ENCODE assay signal across 14 cellular contexts in genomic region chr1:9495854-9496374, GRCh38. TPM values are rescaled to one million over a fixed set of nuclear protein-coding genes. Genes with fewer than 3 reads are reported as not detected.
DNase-seq lines count a peak whose midpoint lies in the region; ATAC-seq and TF ChIP-seq lines count a peak whose summit lies in the region.
"Had no signal": no experiment of that assay in that cellular context is flagged by ENCODE, and none has a peak within 500 bp of the region (broad histone marks: within the 10 kb centered on the region; RNA-seq: fewer than 3 reads in every experiment).

No MANE protein-coding gene starts in this region.

- H3K4me3 Mint-ChIP-seq in activated CD4-positive, alpha-beta T cell treated with anti-CD3 and anti-CD28 coated beads for 36 hours = peak overlapping the region; percentile 57
- H3K4me3 Mint-ChIP-seq in naive thymus-derived CD8-positive, alpha-beta T cell = peak overlapping the region in 8 of 10 donors; percentile 11 to 76 (median 64)

- peak overlapping the region; percentile 45 for H3K4me2 ChIP-seq in SU-DHL-6 (ENCODE audit: low read depth, low read length, poor library complexity, severe bottlenecking)

- H3K27ac ChIP-seq in HEK293 (ENCODE audit: extremely low read depth, low read depth, low read length) (no peak overlapping the region), SU-DHL-6 (ENCODE audit: low read depth, low read length) (no peak overlapping the region)
- H3K27ac ChIP-seq: 22Rv1, gastrocnemius medialis, uterus had no signal

- POLR2A ChIA-PET in activated CD4-positive, alpha-beta T cell treated with anti-CD3 and anti-CD28 coated beads for 36 hours (lab: Charles Lee) = no interaction called here
- POLR2A ChIA-PET in HEK293 (lab: Yijun Ruan, JAX) = interaction anchor here (0.7 kb wide), 1 partner anchor 229 kb away, joined by 5 read pairs; no protein-coding TSS in a partner anchor
- POLR2A ChIA-PET in naive thymus-derived CD8-positive, alpha-beta T cell (lab: Charles Lee) = interaction anchor here (1.4 to 1.5 kb wide), 2 partner anchors 77 to 204 kb away, joined by 3 to 4 read pairs; no protein-coding TSS in a partner anchor

- no peaks in the 10 kb centered on the region for H3K9me2 ChIP-seq in SU-DHL-6 (replicated peaks; ENCODE audit: insufficient read depth, low read length)

- H3K27ac Mint-ChIP-seq in activated CD4-positive, alpha-beta T cell treated with anti-CD3 and anti-CD28 coated beads for 36 hours = peak overlapping the region; percentile 42
- peak overlapping the region in 1 of 10 donors; percentile 24 for H3K27ac Mint-ChIP-seq in naive thymus-derived CD8-positive, alpha-beta T cell
- H3K27ac Mint-ChIP-seq: activated CD4-positive, alpha-beta T cell treated with anti-CD3 and anti-CD28 coated beads, Interleukin-2, amount 10 ng/mL, durations not matched to agents 24 days and 14 days; stimulated activated memory B cell treated with anti-CD40 and anti-IgM and Interleukin-4, amounts not matched to agents 10 μg/mL and 1 μg/mL and 100 μg/mL, for 72 hours had no signal

- no peaks in the 10 kb centered on the region for H3K79me2 ChIP-seq in SU-DHL-6 (ENCODE audit: insufficient read depth, low read length)

- DNase-seq in activated CD4-positive, alpha-beta T cell treated with anti-CD3 and anti-CD28 coated beads for 36 hours = no peak
- no peak for DNase-seq in activated CD4-positive, alpha-beta T cell treated with anti-CD3 and anti-CD28 coated beads for 1 hour
- no peak for DNase-seq in naive thymus-derived CD8-positive, alpha-beta T cell
- no peak for DNase-seq in NCI-H345 treated with DMSO at 0.1 percent for 48 hours (lab: John Stamatoyannopoulos, UW; ENCODE audit: unreplicated experiment)
- DNase-seq in MV-4-11 (lab: John Stamatoyannopoulos, UW) = no peak
- DNase-seq: gastrocnemius medialis, NCI-H2081 treated with DMSO at 0.1 percent for 48 hours had no signal

- H2AFZ ChIP-seq in SU-DHL-6 (ENCODE audit: low read depth, low read length, severe bottlenecking) = peak overlapping the region; percentile 45

- no peak overlapping the region for H3K4me3 ChIP-seq in HEK293 (ENCODE audit: low read depth, low read length)
- no peak overlapping the region for H3K4me3 ChIP-seq in SU-DHL-6 (ENCODE audit: insufficient read depth, low read length, poor library complexity, severe bottlenecking)

- intact Hi-C loops in activated CD4-positive, alpha-beta T cell treated with anti-CD3 and anti-CD28 coated beads for 36 hours (cut with DNase I, micrococcal nuclease) = loop anchor here (1.0 to 2.0 kb wide), 4 partner anchors 43 to 371 kb away; partner anchors contain the start of gene SLC25A33 (in 1 of the 2)

- no peaks in the 10 kb centered on the region for H4K20me1 ChIP-seq in SU-DHL-6 (ENCODE audit: low read depth, low read length)

- no peak for TF ChIP-seq CTCF in HEK293 (tag by site-specific recombination; IDR thresholded peaks at IDR 0.05)
- TF ChIP-seq CTCF in SU-DHL-6 (IDR thresholded peaks at IDR 0.05; ENCODE audit: insufficient read depth, low read length, poor library complexity, severe bottlenecking) = no peak

- no peaks in the 10 kb centered on the region for H3K9me3 ChIP-seq in HEK293 (ENCODE audit: control insufficient read depth, insufficient read depth, low read depth, low read length)
- no peaks in the 10 kb centered on the region for H3K9me3 ChIP-seq in SU-DHL-6 (ENCODE audit: insufficient read depth, low read length)
- H3K9me3 ChIP-seq: gastrocnemius medialis, uterus had no signal

- H3K27me3 ChIP-seq in SU-DHL-6 (ENCODE audit: low read length) = no peaks in the 10 kb centered on the region
- H3K27me3 ChIP-seq: gastrocnemius medialis, uterus had no signal

- H3F3A ChIP-seq in SU-DHL-6 (ENCODE audit: insufficient read depth) = no peaks in the 10 kb centered on the region

- peaks cover 9% of the 10 kb centered on the region for H3K27me3 Mint-ChIP-seq in activated CD4-positive, alpha-beta T cell treated with anti-CD3 and anti-CD28 coated beads for 36 hours
- H3K27me3 Mint-ChIP-seq in naive thymus-derived CD8-positive, alpha-beta T cell = peaks cover 0 to 8% (median 1%) of the 10 kb centered on the region in 5 donors

- ATAC-seq in activated CD4-positive, alpha-beta T cell treated with anti-CD3 and anti-CD28 coated beads for 36 hours = no peak
- ATAC-seq in naive thymus-derived CD8-positive, alpha-beta T cell = no peak
- ATAC-seq in SK-N-SH treated with all-trans-retinoic acid at 6 μM for 48 hours = no peak

- CTCF ChIA-PET in activated CD4-positive, alpha-beta T cell treated with anti-CD3 and anti-CD28 coated beads for 36 hours (lab: Charles Lee) = interaction anchor here (0.6 to 10.3 kb wide), 17 partner anchors 8 to 373 kb away, joined by 3 to 79 read pairs (median 4); partner anchors contain the start of gene SLC25A33
- CTCF ChIA-PET in HEK293 (lab: Yijun Ruan, JAX) = interaction anchor here (0.6 to 8.8 kb wide), 34 partner anchors 8 to 616 kb away, joined by 3 to 97 read pairs (median 3); no protein-coding TSS in a partner anchor

- no peaks in the 10 kb centered on the region for H3K9me3 Mint-ChIP-seq in activated CD4-positive, alpha-beta T cell treated with anti-CD3 and anti-CD28 coated beads for 36 hours (ENCODE audit: low read depth)
- H3K9me3 Mint-ChIP-seq in naive thymus-derived CD8-positive, alpha-beta T cell = no peaks in the 10 kb centered on the region
- H3K9me3 Mint-ChIP-seq: activated CD4-positive, alpha-beta T cell treated with anti-CD3 and anti-CD28 coated beads, Interleukin-2, amount 10 ng/mL, durations not matched to agents 24 days and 14 days; stimulated activated memory B cell treated with anti-CD40 and anti-IgM and Interleukin-4, amounts not matched to agents 10 μg/mL and 1 μg/mL and 100 μg/mL, for 72 hours had no signal

- H3K36me3 Mint-ChIP-seq in activated CD4-positive, alpha-beta T cell treated with anti-CD3 and anti-CD28 coated beads for 36 hours (ENCODE audit: low read depth) = no peaks in the 10 kb centered on the region
- H3K36me3 Mint-ChIP-seq in naive thymus-derived CD8-positive, alpha-beta T cell = no peaks in the 10 kb centered on the region
- H3K36me3 Mint-ChIP-seq: stimulated activated memory B cell treated with anti-CD40 and anti-IgM and Interleukin-4, amounts not matched to agents 10 μg/mL and 1 μg/mL and 100 μg/mL, for 72 hours had no signal

- 0 out of 2 replicates have a peak, but pooled peaks cover 2% of the 10 kb centered on the region for H3K4me1 ChIP-seq in HEK293 (ENCODE audit: control insufficient read depth, insufficient read depth, low read length)
- H3K4me1 ChIP-seq: uterus had no signal

- no peaks in the 10 kb centered on the region for H3K36me3 ChIP-seq in HEK293 (ENCODE audit: control insufficient read depth in 2 of 2, insufficient read depth in 1 of 2, low read length in 2 of 2)
- no peaks in the 10 kb centered on the region for H3K36me3 ChIP-seq in SU-DHL-6 (ENCODE audit: low read length)
- H3K36me3 ChIP-seq: uterus had no signal

- H3K9ac ChIP-seq in SU-DHL-6 (ENCODE audit: low read length) = peak overlapping the region; percentile 26; the same call in 1 of the 2 replicates

- peaks cover 6% of the 10 kb centered on the region for H3K4me1 Mint-ChIP-seq in activated CD4-positive, alpha-beta T cell treated with anti-CD3 and anti-CD28 coated beads for 36 hours
- H3K4me1 Mint-ChIP-seq in naive thymus-derived CD8-positive, alpha-beta T cell = peaks cover 0 to 5% (median 2%) of the 10 kb centered on the region in 4 donors

TF ChIP-seq in HEK293, 187 proteins besides CTCF, POLR2A, EP300 and RAD21 (continues in another document):
- TF ChIP-seq PBX3 (CRISPR knock-in tag; IDR thresholded peaks at IDR 0.05) = no peak

TF ChIP-seq in SK-N-SH treated with all-trans-retinoic acid at 6 μM for 48 hours, 23 proteins besides CTCF, POLR2A, EP300 and RAD21 (continues in another document):
- no peak for TF ChIP-seq TCF4 (CRISPR knock-in tag; IDR thresholded peaks at IDR 0.05; ENCODE audit: borderline replicate concordance)
- TF ChIP-seq GLIS3 (CRISPR knock-in tag; IDR thresholded peaks at IDR 0.05) = no peak
- TF ChIP-seq POU6F1 (CRISPR knock-in tag; IDR thresholded peaks at IDR 0.05; ENCODE audit: borderline replicate concordance, low read depth) = no peak
- no peak for TF ChIP-seq ZFP30 (CRISPR knock-in tag; IDR thresholded peaks at IDR 0.05)
- no peak for TF ChIP-seq PATZ1 (CRISPR knock-in tag; IDR thresholded peaks at IDR 0.05; ENCODE audit: borderline replicate concordance)
- no peak for TF ChIP-seq RARB (CRISPR knock-in tag; IDR thresholded peaks at IDR 0.05)
- TF ChIP-seq ISL1 (CRISPR knock-in tag; IDR thresholded peaks at IDR 0.05) = no peak
- TF ChIP-seq SNAI2 (CRISPR knock-in tag; IDR thresholded peaks at IDR 0.05) = no peak

RNA-seq across cellular contexts. Expression of gene SLC25A33, which starts 43.4 kb away (rescaled TPM):
- 1 to 10 TPM; 4.4 to 6.1 TPM for total RNA-seq in activated CD4-positive, alpha-beta T cell treated with anti-CD3 and anti-CD28 coated beads for 36 hours
- total RNA-seq in naive thymus-derived CD8-positive, alpha-beta T cell = 1 to 10 TPM; 3.2 to 4.3 TPM
- polyA plus RNA-seq in naive thymus-derived CD8-positive, alpha-beta T cell = 10 to 100 TPM in 1 of 3 donors, 1 to 10 TPM in 2; 8.2 to 10.5 (median 9.2) TPM
